14 cellular contexts compared by ENCODE assay signal in genomic region chr12:89060133-89060532, GRCh38.
DNase-seq lines count a peak whose midpoint lies in the region; FAIRE-seq and TF ChIP-seq lines count a peak whose summit lies in the region.
"Had no signal": no experiment of that assay in that cellular context is flagged by ENCODE, and none has a peak within 500 bp of the region (broad histone marks: within the 10 kb centered on the region; RNA-seq: fewer than 3 reads in every experiment).

No MANE protein-coding gene starts in this region.

- no peaks in the 10 kb centered on the region for H3K9me3 ChIP-seq in astrocyte (ENCODE audit: insufficient read depth, low read depth, low read length)
- no peaks in the 10 kb centered on the region for H3K9me3 ChIP-seq in mesodermal cell (ENCODE audit: control insufficient read depth, low read length)
- H3K9me3 ChIP-seq: SJSA1, tibial artery had no signal

- no peaks in the 10 kb centered on the region for H3K9me3 Mint-ChIP-seq in astrocyte (ENCODE audit: unreplicated experiment)
- H3K9me3 Mint-ChIP-seq: activated CD8-positive, alpha-beta T cell treated with anti-CD3 and anti-CD28 coated beads for 36 hours had no signal

- H3K36me3 Mint-ChIP-seq in astrocyte (ENCODE audit: low read depth, unreplicated experiment), result no peaks in the 10 kb centered on the region
- H3K36me3 Mint-ChIP-seq: naive B cell had no signal

- DNase-seq in AG08395 (ENCODE audit: low spot score) (peak; percentile 9), Kasumi-1 (lab: John Stamatoyannopoulos, UW) (peak; percentile 11 to 30), astrocyte (ENCODE audit: low read depth) (no peak), NCI-H187 treated with DMSO at 0.1 percent for 48 hours (lab: John Stamatoyannopoulos, UW) (no peak), brain microvascular endothelial cell (no peak), kidney tubule cell (ENCODE audit: low spot score) (no peak), amniotic stem cell (lab: John Stamatoyannopoulos, UW) (no peak)
- DNase-seq: activated CD8-positive, alpha-beta T cell treated with anti-CD3 and anti-CD28 coated beads for 36 hours; naive B cell; stimulated activated CD4-positive, alpha-beta T cell treated with anti-CD3 and anti-CD28 coated beads, Interleukin-2, amount 100 ng/mL, for 48 hours; tibial artery had no signal

- H3K4me3 Mint-ChIP-seq in astrocyte (ENCODE audit: unreplicated experiment), result peak overlapping the region; percentile 11
- H3K4me3 Mint-ChIP-seq: activated CD8-positive, alpha-beta T cell treated with anti-CD3 and anti-CD28 coated beads for 36 hours; naive B cell had no signal

- H3K27me3 ChIP-seq in astrocyte (ENCODE audit: insufficient read depth, low read length) (no peaks in the 10 kb centered on the region), brain microvascular endothelial cell (replicated peaks) (no peaks in the 10 kb centered on the region)
- H3K27me3 ChIP-seq: SJSA1, tibial artery had no signal

- TF ChIP-seq CTCF in astrocyte (IDR thresholded peaks at IDR 0.05; ENCODE audit: insufficient read depth, low read depth, low read length) (no peak), brain microvascular endothelial cell (IDR thresholded peaks at IDR 0.05; ENCODE audit: low read depth, low read length, missing control alignments) (no peak)

- no peak for FAIRE-seq in astrocyte (lab: Jason Lieb, UNC)
- FAIRE-seq: colon had no signal

- H3K27ac ChIP-seq in astrocyte (ENCODE audit: low read depth, low read length), result no peak overlapping the region
- peak overlapping the region; percentile 50 for H3K27ac ChIP-seq in mesodermal cell (ENCODE audit: low read depth, low read length, severe bottlenecking)
- H3K27ac ChIP-seq in brain microvascular endothelial cell, result no peak overlapping the region
- H3K27ac ChIP-seq: SJSA1, tibial artery had no signal

- peaks cover 16% of the 10 kb centered on the region for H3K4me1 Mint-ChIP-seq in astrocyte (ENCODE audit: low read depth, unreplicated experiment)
- H3K4me1 Mint-ChIP-seq: naive B cell had no signal

- in situ Hi-C loops in brain microvascular endothelial cell (cut with HindIII; ENCODE audit: low pct_ligation_motif_present, low sequenced_read_pairs), result no loop called here

- WGBS in mesodermal cell (ENCODE audit: insufficient coverage in 2 of 2), 2 experiments, result 32 to 36% methylated on average over 3 of the region's 4 CpGs

- H3K36me3 ChIP-seq in astrocyte (ENCODE audit: insufficient read depth, low read length), result no peaks in the 10 kb centered on the region
- no peaks in the 10 kb centered on the region for H3K36me3 ChIP-seq in mesodermal cell (ENCODE audit: control insufficient read depth, insufficient read depth, low read length)
- no peaks in the 10 kb centered on the region for H3K36me3 ChIP-seq in brain microvascular endothelial cell (replicated peaks)
- H3K36me3 ChIP-seq: SJSA1, tibial artery had no signal

- H3K4me3 ChIP-seq in astrocyte (ENCODE audit: insufficient read depth, low read depth, low read length), result no peak overlapping the region
- no peak overlapping the region for H3K4me3 ChIP-seq in mesodermal cell (ENCODE audit: extremely low read depth, insufficient read depth, low read length, poor library complexity, severe bottlenecking)
- no peak overlapping the region for H3K4me3 ChIP-seq in brain microvascular endothelial cell (ENCODE audit: low read depth, low read length)
- H3K4me3 ChIP-seq: SJSA1, tibial artery had no signal

- no peak overlapping the region for H3K9ac ChIP-seq in astrocyte (ENCODE audit: low read length)

- no peak overlapping the region for H3K27ac Mint-ChIP-seq in astrocyte (ENCODE audit: unreplicated experiment)
- H3K27ac Mint-ChIP-seq: activated CD8-positive, alpha-beta T cell treated with anti-CD3 and anti-CD28 coated beads for 36 hours had no signal

- H3K79me2 ChIP-seq in astrocyte (ENCODE audit: insufficient read depth, low read length), result no peaks in the 10 kb centered on the region

- no peaks in the 10 kb centered on the region for H4K20me1 ChIP-seq in astrocyte (ENCODE audit: insufficient read depth, low read length)

- peak overlapping the region; percentile 13 for H2AFZ ChIP-seq in astrocyte (ENCODE audit: low read depth, low read length)

- H3K27me3 Mint-ChIP-seq in astrocyte (ENCODE audit: low read depth, unreplicated experiment), result no peaks in the 10 kb centered on the region

- peaks cover 3% of the 10 kb centered on the region for H3K4me1 ChIP-seq in astrocyte (ENCODE audit: insufficient read depth, low read length)
- peaks cover 23% of the 10 kb centered on the region for H3K4me1 ChIP-seq in mesodermal cell (ENCODE audit: control insufficient read depth, insufficient read depth, low read length, poor library complexity, severe bottlenecking)
- H3K4me1 ChIP-seq: SJSA1, tibial artery had no signal

- no peak overlapping the region for H3K4me2 ChIP-seq in astrocyte (ENCODE audit: low read length)

Comparison
In these comparisons a context has a peak if more than half of its experiments do, and no peak if none do; other contexts are left out.
1. DNase-seq: peak in AG08395 (single experiment) and Kasumi-1 (2 of 2); none in astrocyte (single experiment), NCI-H187 treated with DMSO at 0.1 percent for 48 hours (single experiment), brain microvascular endothelial cell (single experiment), kidney tubule cell (single experiment) and amniotic stem cell (single experiment).